In genomic region chr9:96327694-96328352, GRCh38 we compare ENCODE assay signal across 8 cellular contexts.
DNase-seq lines count a peak whose midpoint lies in the region; ATAC-seq, FAIRE-seq and TF ChIP-seq lines count a peak whose summit lies in the region.

No MANE protein-coding gene starts in this region.

- H3K4me3 Mint-ChIP-seq in nephron: no peak overlapping the region

- no peaks in the 10 kb centered on the region for H3K36me3 Mint-ChIP-seq in nephron (ENCODE audit: low read depth)

- no peaks in the 10 kb centered on the region for H3K9me3 Mint-ChIP-seq in nephron

- peaks cover 7% of the 10 kb centered on the region for H3K27me3 Mint-ChIP-seq in nephron (ENCODE audit: low read depth)

- ATAC-seq in GM19351 (IDR thresholded peaks at IDR 0.05; ENCODE audit: unreplicated experiment): no peak

- H3K27ac Mint-ChIP-seq in nephron: no peak overlapping the region

- DNase-seq in AG20443 (ENCODE audit: low spot score) (peak; percentile 71), NCI-H2171 (lab: John Stamatoyannopoulos, UW) (peak; percentile 39), fibroblast of gingiva (ENCODE audit: low read depth) (peak; percentile 36), urothelium cell line (ENCODE audit: low spot score) (peak; percentile 49)
- peak; percentile 61 for DNase-seq in activated CD8-positive, alpha-beta memory T cell treated with anti-CD3 and anti-CD28 coated beads for 24 hours

- H3K4me1 Mint-ChIP-seq in nephron: no peaks in the 10 kb centered on the region

- TF ChIP-seq CTCF in GM12873 (IDR thresholded peaks at IDR 0.05; ENCODE audit: insufficient read depth, low read depth, low read length, missing control alignments) (peak; percentile 71), nephron (IDR thresholded peaks at IDR 0.05; ENCODE audit: unreplicated experiment in 3 of 3) (peak; percentile 80 to 87 (median 85))

- FAIRE-seq in urothelium cell line (lab: Jason Lieb, UNC): no peak
